Comparison of ENCODE assay signal across 18 cellular contexts in genomic region chrX:3442685-3443084, GRCh38.
"Had no signal": no experiment of that assay in that cellular context is flagged by ENCODE, and none has a peak within 500 bp of the region (broad histone marks: within the 10 kb centered on the region; RNA-seq: fewer than 3 reads in every experiment).

No MANE protein-coding gene starts in this region.

- H3K27ac ChIP-seq: hepatocyte, left ventricle myocardium inferior, lower lobe of right lung, neural progenitor cell, ovary, suprapubic skin, thyroid gland had no signal

- H3K4me3 ChIP-seq: hepatocyte, left ventricle myocardium inferior, lower lobe of right lung, neural progenitor cell, ovary, suprapubic skin, thyroid gland had no signal

- DNase-seq: effector CD4-positive, alpha-beta T cell; foreskin melanocyte; head of caudate nucleus; kidney; left cardiac atrium; left ventricle myocardium inferior; lower lobe of right lung; midbrain; nucleus accumbens; ovary; right cardiac atrium; stimulated activated CD4-positive, alpha-beta T cell treated with anti-CD3 and anti-CD28 coated beads, Interleukin-4, amount 100 ng/mL, for 1 hour; stimulated activated CD8-positive, alpha-beta memory T cell treated with anti-CD3 and anti-CD28 coated beads, Interleukin-4, amount 100 ng/mL, for 48 hours; stimulated activated naive CD8-positive, alpha-beta T cell treated with anti-CD3 and anti-CD28 coated beads, Interleukin-15, Interleukin-2, amounts not matched to agents 100 U/mL and 50 U/mL, for 24 hours; thyroid gland had no signal
